13 cellular contexts compared by ENCODE assay signal in the genomic region with DNA sequence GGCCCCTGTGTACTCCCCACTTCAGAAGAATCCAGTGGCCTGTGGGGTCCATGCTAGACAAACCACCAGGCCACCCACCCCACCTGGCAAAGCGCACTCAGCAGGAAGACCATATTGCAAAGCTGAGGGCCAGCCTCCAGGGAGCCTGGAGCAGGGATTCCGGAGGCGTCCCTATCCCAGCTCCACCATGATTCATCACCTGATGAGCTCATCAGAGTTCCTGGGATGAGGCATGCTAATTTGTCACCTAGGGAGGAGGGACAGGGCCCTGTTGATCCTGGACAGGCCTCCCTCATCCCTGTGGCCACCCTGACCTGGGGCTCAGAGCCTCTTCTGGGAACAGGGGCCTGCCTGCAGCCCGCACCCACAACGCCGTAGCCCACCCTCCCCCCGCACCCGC.
DNase-seq lines count a peak whose midpoint lies in the region; ATAC-seq and TF ChIP-seq lines count a peak whose summit lies in the region.
"Had no signal": no experiment of that assay in that cellular context is flagged by ENCODE, and none has a peak within 500 bp of the region (broad histone marks: within the 10 kb centered on the region; RNA-seq: fewer than 3 reads in every experiment).

No MANE protein-coding gene starts in this region.

- POLR2A ChIA-PET in WTC11 (lab: Charles Lee): no interaction called here

- H3K27ac ChIP-seq in body of pancreas: no peak overlapping the region

- no peaks in the 10 kb centered on the region for H3K27me3 Mint-ChIP-seq in WTC11 (ENCODE audit: low read depth)
- H3K27me3 Mint-ChIP-seq in glutamatergic neuron (ENCODE audit: unreplicated experiment): peaks cover 18% of the 10 kb centered on the region
- H3K27me3 Mint-ChIP-seq: central memory CD8-positive, alpha-beta T cell had no signal

- intact Hi-C loops in body of pancreas (cut with DNase I): no loop called here

- ATAC-seq in WTC11 (peak; percentile 33), GM21381 (IDR thresholded peaks at IDR 0.05; ENCODE audit: unreplicated experiment) (no peak), body of pancreas (no peak)

- H3K4me1 Mint-ChIP-seq in WTC11 (peaks cover 43% of the 10 kb centered on the region), glutamatergic neuron (ENCODE audit: low read depth, unreplicated experiment) (peaks cover 47% of the 10 kb centered on the region)

- H3K4me1 ChIP-seq in body of pancreas: peaks cover 14% of the 10 kb centered on the region

- DNase-seq in ACHN: peak; percentile 86
- DNase-seq in HPDE6-E6E7 (ENCODE audit: extremely low spot score): peak; percentile 79
- DNase-seq in WTC11 (ENCODE audit: low spot score): no peak
- DNase-seq in iPS-NIHi7 (ENCODE audit: extremely low spot score): peak; percentile 81
- no peak for DNase-seq in NCI-H1105 (lab: John Stamatoyannopoulos, UW)
- DNase-seq in glutamatergic neuron: no peak
- DNase-seq in body of pancreas: no peak
- DNase-seq: activated CD8-positive, alpha-beta memory T cell treated with anti-CD3 and anti-CD28 coated beads, Interleukin-2, amount 50 U/mL, for 4 hours; hippocampal formation; NCI-H510A treated with DMSO at 0.1 percent for 48 hours; stimulated activated CD4-positive, alpha-beta T cell treated with anti-CD3 and anti-CD28 coated beads, Interleukin-1b, Interleukin-23, amount 100 ng/mL, for 48 hours had no signal

- H3K9me3 ChIP-seq in body of pancreas: no peaks in the 10 kb centered on the region

- TF ChIP-seq CTCF in WTC11 (IDR thresholded peaks at IDR 0.05): no peak
- no peak for TF ChIP-seq CTCF in glutamatergic neuron (IDR thresholded peaks at IDR 0.05; ENCODE audit: partially characterized antibody, unreplicated experiment)
- TF ChIP-seq CTCF in body of pancreas (IDR thresholded peaks at IDR 0.05): no peak

- H3K27me3 ChIP-seq in body of pancreas: no peaks in the 10 kb centered on the region

- in situ Hi-C loops in ACHN (cut with HindIII; ENCODE audit: low pct_ligation_motif_present, low pct_unique_long_range_greater_than_20kb, low sequenced_read_pairs): no loop called here

- H3K4me3 Mint-ChIP-seq in WTC11 (no peak overlapping the region), glutamatergic neuron (ENCODE audit: unreplicated experiment) (no peak overlapping the region)
- H3K4me3 Mint-ChIP-seq: central memory CD8-positive, alpha-beta T cell had no signal

- H3K9me3 Mint-ChIP-seq in WTC11 (no peaks in the 10 kb centered on the region), glutamatergic neuron (ENCODE audit: unreplicated experiment) (peaks cover 13% of the 10 kb centered on the region)
- H3K9me3 Mint-ChIP-seq: central memory CD8-positive, alpha-beta T cell had no signal

- TF ChIP-seq POLR2A in body of pancreas (IDR thresholded peaks at IDR 0.05): no peak

- no peak overlapping the region for H3K4me3 ChIP-seq in body of pancreas

- CTCF ChIA-PET in WTC11 (lab: Charles Lee): interaction anchor here (0.9 to 2.9 kb wide), 3 partner anchors 13 to 83 kb away, joined by 3 to 13 read pairs (median 3); no protein-coding TSS in a partner anchor

- H3K36me3 Mint-ChIP-seq in WTC11: no peaks in the 10 kb centered on the region
- H3K36me3 Mint-ChIP-seq in glutamatergic neuron (ENCODE audit: unreplicated experiment): no peaks in the 10 kb centered on the region

- H3K36me3 ChIP-seq in body of pancreas (replicated peaks in 1 of 2; ENCODE audit: insufficient read depth in 1 of 2, low read depth in 2 of 2): no peaks in the 10 kb centered on the region

- H3K27ac Mint-ChIP-seq in WTC11: no peak overlapping the region
- no peak overlapping the region for H3K27ac Mint-ChIP-seq in glutamatergic neuron (ENCODE audit: unreplicated experiment)

- WGBS in body of pancreas, 2 donors: 89 to 100% methylated on average over 5 to 8 of the region's 8 CpGs

TF ChIP-seq in WTC11, 78 proteins besides CTCF, POLR2A, EP300 and RAD21:
- TF ChIP-seq TEAD4 (CRISPR knock-in tag; IDR thresholded peaks at IDR 0.05): no peak
- TF ChIP-seq, protein P1, sequence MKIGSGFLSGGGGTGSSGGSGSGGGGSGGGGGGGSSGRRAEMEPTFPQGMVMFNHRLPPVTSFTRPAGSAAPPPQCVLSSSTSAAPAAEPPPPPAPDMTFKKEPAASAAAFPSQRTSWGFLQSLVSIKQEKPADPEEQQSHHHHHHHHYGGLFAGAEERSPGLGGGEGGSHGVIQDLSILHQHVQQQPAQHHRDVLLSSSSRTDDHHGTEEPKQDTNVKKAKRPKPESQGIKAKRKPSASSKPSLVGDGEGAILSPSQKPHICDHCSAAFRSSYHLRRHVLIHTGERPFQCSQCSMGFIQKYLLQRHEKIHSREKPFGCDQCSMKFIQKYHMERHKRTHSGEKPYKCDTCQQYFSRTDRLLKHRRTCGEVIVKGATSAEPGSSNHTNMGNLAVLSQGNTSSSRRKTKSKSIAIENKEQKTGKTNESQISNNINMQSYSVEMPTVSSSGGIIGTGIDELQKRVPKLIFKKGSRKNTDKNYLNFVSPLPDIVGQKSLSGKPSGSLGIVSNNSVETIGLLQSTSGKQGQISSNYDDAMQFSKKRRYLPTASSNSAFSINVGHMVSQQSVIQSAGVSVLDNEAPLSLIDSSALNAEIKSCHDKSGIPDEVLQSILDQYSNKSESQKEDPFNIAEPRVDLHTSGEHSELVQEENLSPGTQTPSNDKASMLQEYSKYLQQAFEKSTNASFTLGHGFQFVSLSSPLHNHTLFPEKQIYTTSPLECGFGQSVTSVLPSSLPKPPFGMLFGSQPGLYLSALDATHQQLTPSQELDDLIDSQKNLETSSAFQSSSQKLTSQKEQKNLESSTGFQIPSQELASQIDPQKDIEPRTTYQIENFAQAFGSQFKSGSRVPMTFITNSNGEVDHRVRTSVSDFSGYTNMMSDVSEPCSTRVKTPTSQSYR (CRISPR knock-in tag; IDR thresholded peaks at IDR 0.05): no peak
- no peak for TF ChIP-seq E2F5 (CRISPR knock-in tag; IDR thresholded peaks at IDR 0.05)
TF ChIP-seq in WTC11: peak in this region for 0.

Comparison
In these comparisons a context has a peak if more than half of its experiments do, and no peak if none do; other contexts are left out.
1. DNase-seq: peak in ACHN (single experiment), HPDE6-E6E7 (single experiment) and iPS-NIHi7 (single experiment); none in WTC11 (single experiment), NCI-H1105 (single experiment), glutamatergic neuron (single experiment) and body of pancreas (0 of 4).